In the genomic region with DNA sequence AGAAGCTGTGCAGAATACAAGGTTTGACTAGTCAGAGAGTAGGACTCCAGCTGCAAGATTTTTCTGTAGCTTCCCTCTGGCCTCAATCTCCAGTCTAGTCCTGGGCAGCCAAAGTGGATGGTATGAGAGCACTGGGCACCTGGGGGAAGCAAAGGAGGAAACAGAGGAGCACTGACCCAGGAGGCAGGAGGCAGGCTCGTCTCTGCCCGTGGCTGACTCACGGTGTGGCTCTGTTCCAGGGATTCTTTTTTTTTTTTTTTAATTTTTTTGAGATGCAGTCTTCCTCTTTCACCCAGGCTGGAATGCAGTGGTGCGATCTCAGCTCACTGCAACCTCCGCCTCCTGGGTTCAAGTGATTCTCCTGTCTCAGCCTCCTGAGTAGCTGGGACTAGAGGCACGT, we compare ENCODE assay signal across 21 cellular contexts. TPM values are rescaled to one million over a fixed set of nuclear protein-coding genes. Genes with fewer than 3 reads are reported as not detected.
DNase-seq lines count a peak whose midpoint lies in the region; ATAC-seq lines count a peak whose summit lies in the region.
"Had no signal": no experiment of that assay in that cellular context is flagged by ENCODE, and none has a peak within 500 bp of the region (broad histone marks: within the 10 kb centered on the region; RNA-seq: fewer than 3 reads in every experiment).

No MANE protein-coding gene starts in this region.

- DNase-seq in A172 (ENCODE audit: low spot score) (peak; percentile 19), Daoy (ENCODE audit: low read depth) (peak; percentile 57), NCI-H2029 treated with DMSO at 0.1 percent for 48 hours (lab: John Stamatoyannopoulos, UW) (peak; percentile 9), dermis blood vessel endothelial cell (peak; percentile 49), NCI-H1436 (lab: John Stamatoyannopoulos, UW) (no peak), NCI-H2081 treated with DMSO at 0.1 percent for 48 hours (lab: John Stamatoyannopoulos, UW) (no peak)
- DNase-seq: activated CD4-positive, alpha-beta T cell treated with anti-CD3 and anti-CD28 coated beads, Interleukin-2, amount 50 U/mL, for 4 hours; activated T-cell treated with anti-CD3 and anti-CD28 coated beads, Interleukin-2, amount 50 U/mL, for 24 hours; Caco-2; effector CD8-positive, alpha-beta T cell; NCI-H1694; NCI-H524; nucleus accumbens; sigmoid colon; stimulated activated CD4-positive, alpha-beta T cell treated with anti-CD3 and anti-CD28 coated beads, Interleukin-1b, Interleukin-23, amount 100 ng/mL, for 48 hours; SW 1271 had no signal

- ATAC-seq in GM18858 (IDR thresholded peaks at IDR 0.05; ENCODE audit: unreplicated experiment) (no peak), HG03280 (IDR thresholded peaks at IDR 0.05; ENCODE audit: unreplicated experiment) (no peak)

RNA-seq across cellular contexts. Expression of a gene that starts 4.1 kb away (rescaled TPM):
- total RNA-seq in A172 (2014; rRNA removed; shearing (Covaris generic)), result 6.5 and 12.8 TPM in 2 replicates
- 38.6 and 78.9 TPM in 2 replicates for total RNA-seq in Daoy (2014; rRNA removed; shearing (Covaris generic))
- not detected in 2 replicates for total RNA-seq in dermis blood vessel endothelial cell
- total RNA-seq: mucosa of gallbladder, OCI-LY7, sigmoid colon had no signal

RNA-seq across cellular contexts. Expression of a gene that starts 15.3 kb away (rescaled TPM):
- total RNA-seq in A172 (2014; rRNA removed; shearing (Covaris generic)), result not detected in 2 replicates
- not detected in 2 replicates for total RNA-seq in Daoy (2014; rRNA removed; shearing (Covaris generic))
- not detected in 2 replicates for total RNA-seq in dermis blood vessel endothelial cell
- total RNA-seq: Caco-2, hepatocyte, mucosa of gallbladder, OCI-LY7, sigmoid colon had no signal

RNA-seq across cellular contexts. Expression of a gene that starts 56.9 kb away (rescaled TPM):
- total RNA-seq in A172 (2014; rRNA removed; shearing (Covaris generic)), result 1.3 and 4.1 TPM in 2 replicates
- 12.4 TPM in 2 replicates for total RNA-seq in Daoy (2014; rRNA removed; shearing (Covaris generic))
- 13.9 and 19.9 TPM in 2 replicates for total RNA-seq in dermis blood vessel endothelial cell

RNA-seq across cellular contexts. Expression of a gene that starts 57.1 kb away (rescaled TPM):
- total RNA-seq in A172 (2014; rRNA removed; shearing (Covaris generic)), result 3.5 and 4.6 TPM in 2 replicates
- 4.7 and 8.6 TPM in 2 replicates for total RNA-seq in Daoy (2014; rRNA removed; shearing (Covaris generic))
- 46.3 and 52.4 TPM in 2 replicates for total RNA-seq in dermis blood vessel endothelial cell

Comparison
In these comparisons a context has a peak if more than half of its experiments do, and no peak if none do; other contexts are left out.
1. DNase-seq: peak in A172 (single experiment), Daoy (single experiment), NCI-H2029 treated with DMSO at 0.1 percent for 48 hours (single experiment) and dermis blood vessel endothelial cell (single experiment); none in NCI-H1436 (single experiment) and NCI-H2081 treated with DMSO at 0.1 percent for 48 hours (single experiment).